ENCODE assay signal across 8 cellular contexts in genomic region chr6:7911345-7911725, GRCh38. TPM values are rescaled to one million over a fixed set of nuclear protein-coding genes. Genes with fewer than 3 reads are reported as not detected.
DNase-seq lines count a peak whose midpoint lies in the region; ATAC-seq and TF ChIP-seq lines count a peak whose summit lies in the region.

No MANE protein-coding gene starts in this region.

- no peak for TF ChIP-seq EP300 in SK-N-SH (IDR thresholded peaks at IDR 0.05; ENCODE audit: borderline replicate concordance in 1 of 2, low read depth in 1 of 2, low read length in 1 of 2)

- POLR2A ChIA-PET in SK-N-SH (lab: Yijun Ruan, JAX) = no interaction called here

- peak overlapping the region; percentile 84 for H2AFZ ChIP-seq in SK-N-SH (ENCODE audit: low read depth)

- peak overlapping the region; percentile 64 to 72; a peak in 3 of 4 replicates for H3K4me3 ChIP-seq in SK-N-SH (ENCODE audit: low read depth in 2 of 2, low read length in 1 of 2)
- H3K4me3 ChIP-seq in iPS-20b (ENCODE audit: low read length) = peak overlapping the region; percentile 84

- H3K27me3 ChIP-seq in SK-N-SH (ENCODE audit: insufficient read depth) (peaks cover 6% of the 10 kb centered on the region; the same call in 1 of the 2 replicates), iPS-20b (ENCODE audit: insufficient read depth, low read length) (peaks cover 43% of the 10 kb centered on the region)

- peaks cover 6 to 7% of the 10 kb centered on the region in 2 experiments for H3K36me3 ChIP-seq in SK-N-SH (replicated peaks in 1 of 2; ENCODE audit: control insufficient read depth in 1 of 2, insufficient read depth in 2 of 2, low read length in 1 of 2)
- H3K36me3 ChIP-seq in iPS-20b (ENCODE audit: insufficient read depth, low read depth, low read length) = no peaks in the 10 kb centered on the region

- ATAC-seq in SK-N-SH treated with all-trans-retinoic acid at 6 μM for 48 hours = no peak
- no peak for ATAC-seq in activated T-helper 17 cell treated with anti-CD3 and anti-CD28 coated beads, Interleukin-2, amount 50 U/mL, for 72 hours (replicated peaks)

- H3K9me2 ChIP-seq in SK-N-SH = no peaks in the 10 kb centered on the region

- peaks cover 5% of the 10 kb centered on the region for H3K4me1 Mint-ChIP-seq in activated T-helper 17 cell treated with anti-CD3 and anti-CD28 coated beads, Interleukin-2, amount 50 U/mL, for 72 hours

- H3K27me3 Mint-ChIP-seq in activated T-helper 17 cell treated with anti-CD3 and anti-CD28 coated beads, Interleukin-2, amount 50 U/mL, for 72 hours = no peaks in the 10 kb centered on the region

- H3K36me3 Mint-ChIP-seq in activated T-helper 17 cell treated with anti-CD3 and anti-CD28 coated beads, Interleukin-2, amount 50 U/mL, for 72 hours (ENCODE audit: low read depth) = peaks cover 19% of the 10 kb centered on the region

- TF ChIP-seq RAD21 in SK-N-SH (IDR thresholded peaks at IDR 0.05; ENCODE audit: low read length) = no peak

- H4K20me1 ChIP-seq in SK-N-SH (ENCODE audit: insufficient read depth) = peaks cover 30% of the 10 kb centered on the region

- H3F3A ChIP-seq in SK-N-SH (replicated peaks; ENCODE audit: insufficient read depth) = peaks cover 3% of the 10 kb centered on the region

- CTCF ChIA-PET in SK-N-SH (lab: Yijun Ruan, JAX) = interaction anchor here (1.0 kb wide), 1 partner anchor 14 kb away, joined by 3 read pairs; no protein-coding TSS in a partner anchor

- no peak for DNase-seq in SK-N-SH
- no peak for DNase-seq in GF-D8 (lab: John Stamatoyannopoulos, UW)
- DNase-seq in NCI-H1105 (lab: John Stamatoyannopoulos, UW) = no peak
- DNase-seq in central memory CD4-positive, alpha-beta T cell = no peak

- TF ChIP-seq CTCF in SK-N-SH (IDR thresholded peaks at IDR 0.05) = no peak

- peak overlapping the region; percentile 89 for H3K4me2 ChIP-seq in SK-N-SH

- WGBS in SK-N-SH (ENCODE audit: low lambda C conversion rate) = 90% methylated on average over 11 of the region's 11 CpGs

- H3K4me1 ChIP-seq in SK-N-SH (ENCODE audit: control insufficient read depth in 1 of 2, insufficient read depth in 2 of 2, low read depth in 1 of 2, low read length in 1 of 2) (peaks cover 11% of the 10 kb centered on the region in 2 experiments; a peak in 2 of 4 replicates), iPS-20b (ENCODE audit: insufficient read depth, low read length) (no peaks in the 10 kb centered on the region)

- no peak overlapping the region for H3K4me3 Mint-ChIP-seq in activated T-helper 17 cell treated with anti-CD3 and anti-CD28 coated beads, Interleukin-2, amount 50 U/mL, for 72 hours

- peak overlapping the region; percentile 31 for H3K27ac Mint-ChIP-seq in activated T-helper 17 cell treated with anti-CD3 and anti-CD28 coated beads, Interleukin-2, amount 50 U/mL, for 72 hours

- H3K27ac ChIP-seq in SK-N-SH (ENCODE audit: low read depth in 2 of 2, low read length in 1 of 2) (no peak overlapping the region), iPS-20b (ENCODE audit: low read length) (no peak overlapping the region), temporal lobe (ENCODE audit: low read depth, low read length) (peak overlapping the region; percentile 89)

- H3K9ac ChIP-seq in SK-N-SH (0 out of 2 replicates have a peak overlapping the region, but pooled peaks have one; percentile 70), iPS-20b (ENCODE audit: low read depth, low read length) (peak overlapping the region; percentile 78; the same call in 1 of the 2 replicates)

- H3K79me2 ChIP-seq in SK-N-SH (ENCODE audit: insufficient read depth) = peaks cover 37% of the 10 kb centered on the region

- no peaks in the 10 kb centered on the region for H3K9me3 Mint-ChIP-seq in activated T-helper 17 cell treated with anti-CD3 and anti-CD28 coated beads, Interleukin-2, amount 50 U/mL, for 72 hours

- no peaks in the 10 kb centered on the region for H3K9me3 ChIP-seq in SK-N-SH
- H3K9me3 ChIP-seq in iPS-20b (ENCODE audit: insufficient read depth, low read depth, low read length) = no peaks in the 10 kb centered on the region

TF ChIP-seq in SK-N-SH, 30 proteins besides CTCF, POLR2A, EP300 and RAD21 (continues in another document):
- no peak for TF ChIP-seq FOXM1 (IDR thresholded peaks at IDR 0.05; ENCODE audit: low read depth)
- no peak for TF ChIP-seq NFIC (IDR thresholded peaks at IDR 0.05; ENCODE audit: borderline replicate concordance)
- TF ChIP-seq CHD2 (IDR thresholded peaks at IDR 0.05; ENCODE audit: low read length, partially characterized antibody) = no peak
- TF ChIP-seq FOSL2 (IDR thresholded peaks at IDR 0.05; ENCODE audit: borderline replicate concordance, low read depth) = no peak
- no peak for TF ChIP-seq ELF1 (IDR thresholded peaks at IDR 0.05)
- TF ChIP-seq USF2 (IDR thresholded peaks at IDR 0.05; ENCODE audit: borderline replicate concordance, low read depth, low read length) = no peak
- no peak for TF ChIP-seq SIN3A (IDR thresholded peaks at IDR 0.05; ENCODE audit: borderline replicate concordance, low read depth, low read length)
- no peak for TF ChIP-seq RCOR1 (IDR thresholded peaks at IDR 0.05; ENCODE audit: low read length)
- no peak for TF ChIP-seq JUND (IDR thresholded peaks at IDR 0.05)
- no peak for TF ChIP-seq MXI1 (IDR thresholded peaks at IDR 0.05; ENCODE audit: low read depth, low read length)
- no peak for TF ChIP-seq ZBTB33 (IDR thresholded peaks at IDR 0.05; ENCODE audit: borderline replicate concordance, low read depth)
- no peak for TF ChIP-seq RFX5 (IDR thresholded peaks at IDR 0.05; ENCODE audit: low read length)

TF ChIP-seq in SK-N-SH treated with all-trans-retinoic acid at 6 μM for 48 hours, 23 proteins besides CTCF, POLR2A, EP300 and RAD21:
- no peak for TF ChIP-seq ZNF70 (CRISPR knock-in tag; IDR thresholded peaks at IDR 0.05)
- no peak for TF ChIP-seq POU6F1 (CRISPR knock-in tag; IDR thresholded peaks at IDR 0.05; ENCODE audit: borderline replicate concordance, low read depth)
- no peak for TF ChIP-seq ZNF565 (CRISPR knock-in tag; conservative IDR thresholded peaks at IDR 0.05; ENCODE audit: low read depth)
- no peak for TF ChIP-seq SNAI2 (CRISPR knock-in tag; IDR thresholded peaks at IDR 0.05)
- TF ChIP-seq PPARA (CRISPR knock-in tag; IDR thresholded peaks at IDR 0.05; ENCODE audit: borderline replicate concordance) = no peak
TF ChIP-seq in SK-N-SH treated with all-trans-retinoic acid at 6 μM for 48 hours: peak in this region for 0.

RNA-seq across cellular contexts. Expression of gene TXNDC5, which starts 0.7 kb away (rescaled TPM):
- 187 and 207 TPM in 2 replicates for polyA plus RNA-seq in SK-N-SH (2012; rRNA removed)
- 211 and 225 TPM in 2 replicates for polyA plus RNA-seq in SK-N-SH (2012; cell fraction: cytosol; rRNA removed)
- 83.9 and 122 TPM in 2 replicates for polyA plus RNA-seq in SK-N-SH (2012; cell fraction: nucleus; rRNA removed)
- total RNA-seq in activated T-helper 17 cell treated with anti-CD3 and anti-CD28 coated beads, Interleukin-2, amount 50 U/mL, for 72 hours = 10 to 100 TPM; 48.3 to 95.0 TPM
- 29.3 TPM for total RNA-seq in temporal lobe
